8 cellular contexts compared by ENCODE assay signal in genomic region chr10:114174462-114175190, GRCh38. TPM values are rescaled to one million over a fixed set of nuclear protein-coding genes. Genes with fewer than 3 reads are reported as not detected.
A peak's percentile ranks its signal among the peaks of the same experiment; 100 is the strongest.
DNase-seq lines count a peak whose midpoint lies in the region; ATAC-seq and TF ChIP-seq lines count a peak whose summit lies in the region.

No MANE protein-coding gene starts in this region.

- no peaks in the 10 kb centered on the region for H3K9me3 Mint-ChIP-seq in activated T-cell treated with anti-CD3 and anti-CD28 coated beads, Interleukin-2, amount 50 U/mL, for 4 hours
- no peaks in the 10 kb centered on the region for H3K9me3 Mint-ChIP-seq in HFFc6
- H3K9me3 Mint-ChIP-seq in activated naive CD8-positive, alpha-beta T cell (ENCODE audit: low read depth), result no peaks in the 10 kb centered on the region

- peak overlapping the region; percentile 28 for H3K9ac ChIP-seq in rectal smooth muscle tissue (ENCODE audit: low read length)

- H3K27ac Mint-ChIP-seq in HFFc6, result peak overlapping the region; percentile 99; the same call in 1 of the 2 replicates
- H3K27ac Mint-ChIP-seq in activated naive CD8-positive, alpha-beta T cell, result peak overlapping the region; percentile 86

- H3K4me1 Mint-ChIP-seq in activated T-cell treated with anti-CD3 and anti-CD28 coated beads, Interleukin-2, amount 50 U/mL, for 4 hours (ENCODE audit: low read depth), result peaks cover 40% of the 10 kb centered on the region
- peaks cover 27% of the 10 kb centered on the region for H3K4me1 Mint-ChIP-seq in HFFc6 (ENCODE audit: low read depth)
- H3K4me1 Mint-ChIP-seq in activated naive CD8-positive, alpha-beta T cell (ENCODE audit: low read depth), result peaks cover 38% of the 10 kb centered on the region

- peak overlapping the region; percentile 99 for H3K4me3 Mint-ChIP-seq in activated T-cell treated with anti-CD3 and anti-CD28 coated beads, Interleukin-2, amount 50 U/mL, for 4 hours
- peak overlapping the region; percentile 100 for H3K4me3 Mint-ChIP-seq in HFFc6
- H3K4me3 Mint-ChIP-seq in activated naive CD8-positive, alpha-beta T cell, result peak overlapping the region; percentile 96

- peak overlapping the region; percentile 99 for H3K4me3 ChIP-seq in rectal smooth muscle tissue (ENCODE audit: low read length)

- no peaks in the 10 kb centered on the region for H3K36me3 ChIP-seq in rectal smooth muscle tissue (ENCODE audit: control insufficient read depth, insufficient read depth, low read length)

- H3K4me1 ChIP-seq in rectal smooth muscle tissue (ENCODE audit: control insufficient read depth, insufficient read depth, low read length), result no peaks in the 10 kb centered on the region

- intact Hi-C loops in left ventricle myocardium superior (cut with micrococcal nuclease), result no loop called here

- ATAC-seq in activated T-cell treated with anti-CD3 and anti-CD28 coated beads, Interleukin-2, amount 50 U/mL, for 4 hours, result peak; percentile 20 to 27
- peak; percentile 65 for ATAC-seq in left ventricle myocardium superior

- no peak for TF ChIP-seq CTCF in HFFc6 (IDR thresholded peaks at IDR 0.05)

- peak; percentile 50 for DNase-seq in activated T-cell treated with anti-CD3 and anti-CD28 coated beads, Interleukin-2, amount 50 U/mL, for 4 hours
- DNase-seq in activated T-cell treated with anti-CD3 and anti-CD28 coated beads for 4 hours (no peak), HFFc6 (peak; percentile 12), MV-4-11 (lab: John Stamatoyannopoulos, UW) (peak; percentile 81), left ventricle myocardium superior (peak; percentile 65), EL (no peak)

- H3K27ac ChIP-seq in rectal smooth muscle tissue (ENCODE audit: low read depth, low read length), result peak overlapping the region; percentile 93

- H3K36me3 Mint-ChIP-seq in activated T-cell treated with anti-CD3 and anti-CD28 coated beads, Interleukin-2, amount 50 U/mL, for 4 hours (ENCODE audit: insufficient read depth), result no peaks in the 10 kb centered on the region
- H3K36me3 Mint-ChIP-seq in HFFc6 (ENCODE audit: low read depth), result peaks cover 13% of the 10 kb centered on the region
- H3K36me3 Mint-ChIP-seq in activated naive CD8-positive, alpha-beta T cell, result peaks cover 3% of the 10 kb centered on the region

- no peaks in the 10 kb centered on the region for H3K27me3 Mint-ChIP-seq in activated T-cell treated with anti-CD3 and anti-CD28 coated beads, Interleukin-2, amount 50 U/mL, for 4 hours (ENCODE audit: low read depth)
- peaks cover 8% of the 10 kb centered on the region for H3K27me3 Mint-ChIP-seq in HFFc6 (ENCODE audit: insufficient read depth)
- no peaks in the 10 kb centered on the region for H3K27me3 Mint-ChIP-seq in activated naive CD8-positive, alpha-beta T cell

- no peaks in the 10 kb centered on the region for H3K27me3 ChIP-seq in rectal smooth muscle tissue (ENCODE audit: control insufficient read depth, insufficient read depth, low read length)

RNA-seq across cellular contexts. Expression of gene CCDC186, which starts 0.6 kb away (rescaled TPM):
- total RNA-seq in activated T-cell treated with anti-CD3 and anti-CD28 coated beads, Interleukin-2, amount 50 U/mL, for 4 hours, result 10 to 100 TPM in 1 of 3 donors, 1 to 10 TPM in 2; 7.4 to 10.5 (median 9.5) TPM
- 10 to 100 TPM; 10.9 to 14.7 (median 12.6) TPM for total RNA-seq in HFFc6 (2021; fragmentation: NEBNext Ultra II Directional; extraction: Animal tissue kit (Norgen Biotek cat#: 25700))
- total RNA-seq in left ventricle myocardium superior, result 17.7 TPM

RNA-seq across cellular contexts. Expression of gene TDRD1, which starts 4.5 kb away (rescaled TPM):
- total RNA-seq in activated T-cell treated with anti-CD3 and anti-CD28 coated beads, Interleukin-2, amount 50 U/mL, for 4 hours, result 1 to 10 TPM in 1 of 3 donors, under 1 TPM in 2; 0.48 to 2.2 (median 0.63) TPM
- not detected for total RNA-seq in HFFc6 (2021; fragmentation: NEBNext Ultra II Directional; extraction: Animal tissue kit (Norgen Biotek cat#: 25700))
- total RNA-seq in left ventricle myocardium superior, result 2.7 TPM

Comparison
In these comparisons a context has a peak if more than half of its experiments do, and no peak if none do; other contexts are left out.
1. DNase-seq: peak in activated T-cell treated with anti-CD3 and anti-CD28 coated beads, Interleukin-2, amount 50 U/mL, for 4 hours (single experiment), HFFc6 (single experiment), MV-4-11 (single experiment) and left ventricle myocardium superior (single experiment); none in activated T-cell treated with anti-CD3 and anti-CD28 coated beads for 4 hours (single experiment) and EL (single experiment).
2. Peak in every context shown above with its lines, with median percentiles within 50 percentile points of each other: H3K4me3 Mint-ChIP-seq.